Comparison of ENCODE assay signal across 8 cellular contexts in the genomic region with DNA sequence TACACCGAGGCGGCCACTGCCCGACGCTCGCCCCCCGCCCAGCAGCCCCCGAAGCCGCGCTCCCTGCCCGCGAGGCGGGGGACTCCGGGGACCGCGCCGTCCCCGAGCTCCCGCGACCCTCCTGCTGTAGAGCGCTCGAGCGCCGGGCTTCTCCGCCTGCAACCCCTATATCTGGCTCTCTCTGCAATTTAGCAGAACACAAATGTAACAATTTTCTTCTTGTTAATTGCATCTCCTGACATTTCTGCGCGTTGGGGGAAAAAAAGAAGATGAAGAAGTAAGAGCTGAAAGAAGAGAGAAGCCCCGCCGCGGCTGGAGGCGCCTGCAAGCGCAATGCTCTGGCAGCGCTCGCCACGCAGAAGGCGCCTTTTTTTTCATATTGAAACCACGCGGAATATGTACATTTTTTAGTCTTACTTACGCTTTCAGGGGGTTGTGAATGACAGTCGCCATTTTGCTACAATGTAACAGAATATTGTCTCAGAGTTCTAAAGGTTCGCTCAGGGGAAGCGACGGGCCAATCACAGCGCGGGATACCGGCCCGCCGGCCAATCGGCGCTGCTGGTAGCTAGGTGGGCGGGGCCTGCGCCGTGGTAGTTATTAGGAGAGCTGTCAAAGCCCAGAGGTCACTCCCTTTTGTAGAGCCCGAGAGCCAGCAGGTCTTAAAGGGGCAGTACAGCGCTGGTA. TPM values are rescaled to one million over a fixed set of nuclear protein-coding genes. Genes with fewer than 3 reads are reported as not detected.
DNase-seq lines count a peak whose midpoint lies in the region; ATAC-seq, FAIRE-seq and TF ChIP-seq lines count a peak whose summit lies in the region.

A gene (minus strand): TSS at position 466 of the 687 bp plus-strand sequence. CDS start 13 bp downstream, at position 453.

- DNase-seq in GM12892 (ENCODE audit: insufficient read length) (peak; percentile 88), NCI-H146 treated with DMSO at 0.1 percent for 48 hours (lab: John Stamatoyannopoulos, UW; ENCODE audit: unreplicated experiment) (peak; percentile 65), amygdala (lab: John Stamatoyannopoulos, UW) (peak; percentile 32 to 98 (median 92)), left ventricle myocardium superior (peak; percentile 99), progenitor cell of endocrine pancreas (ENCODE audit: low spot score, unreplicated experiment) (peak; percentile 89), ureter (ENCODE audit: low spot score) (peak; percentile 94)

- peak; percentile 97 for ATAC-seq in HG02885 (IDR thresholded peaks at IDR 0.05; ENCODE audit: poor library complexity, unreplicated experiment)
- ATAC-seq in left ventricle myocardium superior = peak; percentile 93

- peak; percentile 59; the same call in 1 of the 2 replicates for TF ChIP-seq POLR2A in GM12892 (IDR thresholded peaks at IDR 0.05; ENCODE audit: low read depth, low read length)

- H3K9me3 Mint-ChIP-seq in progenitor cell of endocrine pancreas (ENCODE audit: low read depth) = no peaks in the 10 kb centered on the region

- FAIRE-seq in GM12892 (lab: Jason Lieb, UNC) = peak; percentile 95

- peaks cover 76% of the 10 kb centered on the region for H3K27me3 Mint-ChIP-seq in progenitor cell of endocrine pancreas

- peaks cover 25% of the 10 kb centered on the region for H3K4me1 Mint-ChIP-seq in progenitor cell of endocrine pancreas (ENCODE audit: low read depth)

- intact Hi-C loops in T-helper 1 cell treated with Interleukin-12 subunit alpha and Interleukin-12 subunit beta and Interleukin-4 antibody, amounts not matched to agents 30 ng/mL and 1 ng/mL, for 36 hours (cut with micrococcal nuclease) = loop anchor here (1.0 to 10.0 kb wide), 12 partner anchors 33 to 1569 kb away; a partner anchor contains a TSS
- intact Hi-C loops in left ventricle myocardium superior (cut with micrococcal nuclease) = loop anchor here (10.0 kb wide), 1 partner anchor 179 kb away; no protein-coding TSS in a partner anchor

- peak within 1 kb of the TSS; percentile 47 for H3K27ac Mint-ChIP-seq in progenitor cell of endocrine pancreas

- no peak for TF ChIP-seq CTCF in progenitor cell of endocrine pancreas (IDR thresholded peaks at IDR 0.05; ENCODE audit: unreplicated experiment)

- peak within 1 kb of the TSS; percentile 85 for H3K4me3 Mint-ChIP-seq in progenitor cell of endocrine pancreas (ENCODE audit: low read depth)

- H3K36me3 Mint-ChIP-seq in progenitor cell of endocrine pancreas (ENCODE audit: insufficient read depth) = no peaks in the 10 kb centered on the region

RNA-seq across cellular contexts. Expression of the gene that starts here (rescaled TPM):
- polyA plus RNA-seq in GM12892 (2012; ENCODE audit: missing spikeins) = 2.2 TPM
- total RNA-seq in T-helper 1 cell treated with Interleukin-12 subunit alpha and Interleukin-12 subunit beta and Interleukin-4 antibody, amounts not matched to agents 30 ng/mL and 1 ng/mL, for 36 hours = 11.6 and 12.4 TPM in 2 replicates
- total RNA-seq in left ventricle myocardium superior (28.7 TPM), progenitor cell of endocrine pancreas (2.2 and 3.0 TPM in 2 replicates), ureter (2.0 TPM)

Comparison
In these comparisons a context has a peak if more than half of its experiments do, and no peak if none do; other contexts are left out.
1. Peak in every context shown above with its lines: DNase-seq and ATAC-seq.